Comparison of ENCODE assay signal across 13 cellular contexts in the genomic region with DNA sequence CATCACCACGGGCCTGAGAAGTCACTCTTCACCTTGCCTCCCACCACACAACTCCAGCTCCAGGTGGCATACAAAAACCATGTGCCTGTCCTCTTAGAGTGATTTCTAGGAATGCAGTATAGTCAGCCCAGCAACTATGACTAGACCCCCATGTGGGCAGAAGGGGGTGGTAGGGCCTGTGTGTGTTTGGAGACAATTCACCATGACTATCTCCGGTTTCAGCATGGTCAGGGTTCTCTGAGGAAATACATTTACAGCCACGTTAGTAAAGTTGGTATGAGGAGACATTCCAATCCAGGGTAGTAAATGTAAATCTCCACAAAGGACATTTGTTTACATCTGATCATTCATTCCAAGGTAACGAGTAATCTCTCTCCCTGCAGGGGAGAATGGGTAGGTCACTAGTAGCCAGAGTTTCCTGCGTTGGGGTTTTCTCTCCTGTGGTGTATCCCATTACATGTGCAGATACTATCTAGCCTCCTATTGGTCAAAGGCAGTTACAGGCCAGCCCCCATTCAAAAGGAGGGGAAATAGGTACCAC. TPM values are rescaled to one million over a fixed set of nuclear protein-coding genes. Genes with fewer than 3 reads are reported as not detected.
DNase-seq lines count a peak whose midpoint lies in the region; ATAC-seq and TF ChIP-seq lines count a peak whose summit lies in the region.
"Had no signal": no experiment of that assay in that cellular context is flagged by ENCODE, and none has a peak within 500 bp of the region (broad histone marks: within the 10 kb centered on the region; RNA-seq: fewer than 3 reads in every experiment).

No MANE protein-coding gene starts in this region.

- H3K4me3 ChIP-seq in osteoblast (ENCODE audit: insufficient read depth, low read length), result no peak overlapping the region
- H3K4me3 ChIP-seq: HAP-1, mucosa of descending colon, upper lobe of left lung had no signal

- TF ChIP-seq CTCF in osteoblast (IDR thresholded peaks at IDR 0.05; ENCODE audit: extremely low read depth, low read depth, low read length), result no peak

- no peak for ATAC-seq in HG02623 (IDR thresholded peaks at IDR 0.05; ENCODE audit: unreplicated experiment)
- ATAC-seq: mucosa of descending colon had no signal

- H4K20me1 ChIP-seq in osteoblast (ENCODE audit: insufficient read depth, low read length), result no peaks in the 10 kb centered on the region

- DNase-seq in ELR (ENCODE audit: low read depth) (peak; percentile 96), NCI-H69 (lab: John Stamatoyannopoulos, UW) (peak; percentile 2), dermis blood vessel endothelial cell (peak; percentile 54), osteoblast (ENCODE audit: insufficient read length, low spot score, missing footprints) (peak; percentile 90), NCI-H526 (lab: John Stamatoyannopoulos, UW) (no peak), cardiac septum (ENCODE audit: low spot score) (no peak), NCI-H2029 treated with DMSO at 0.1 percent for 48 hours (lab: John Stamatoyannopoulos, UW) (no peak)
- DNase-seq: KBM-7; mucosa of descending colon; stimulated activated CD4-positive, alpha-beta T cell treated with anti-CD3 and anti-CD28 coated beads, Interleukin-2, amount 100 ng/mL, for 48 hours; upper lobe of left lung had no signal

- H3K4me1 ChIP-seq in osteoblast (ENCODE audit: insufficient read depth, low read length), result peaks cover 12% of the 10 kb centered on the region
- H3K4me1 ChIP-seq: HAP-1 had no signal

- peaks cover 14% of the 10 kb centered on the region for H3K9me3 ChIP-seq in osteoblast (ENCODE audit: low read depth, low read length)
- H3K9me3 ChIP-seq: HAP-1, mucosa of descending colon, upper lobe of left lung had no signal

- intact Hi-C loops in cardiac septum (cut with DNase I), result no loop called here

- no peak overlapping the region for H3K4me2 ChIP-seq in osteoblast (ENCODE audit: insufficient read depth, low read length)

- H2AFZ ChIP-seq in osteoblast (ENCODE audit: low read length), result no peak overlapping the region

- H3K27me3 ChIP-seq in osteoblast (ENCODE audit: insufficient read depth, low read length), result no peaks in the 10 kb centered on the region
- H3K27me3 ChIP-seq: upper lobe of left lung had no signal

- H3K27ac ChIP-seq in osteoblast (ENCODE audit: low read depth, low read length), result peak overlapping the region; percentile 64
- H3K27ac ChIP-seq: upper lobe of left lung had no signal

- H3K79me2 ChIP-seq in osteoblast (ENCODE audit: insufficient read depth, low read length), result no peaks in the 10 kb centered on the region

- H3K36me3 ChIP-seq in osteoblast (ENCODE audit: insufficient read depth, low read length), result no peaks in the 10 kb centered on the region
- H3K36me3 ChIP-seq: HAP-1, upper lobe of left lung had no signal

RNA-seq across cellular contexts. Expression of gene MTMR1, which starts 4.2 kb away (rescaled TPM):
- total RNA-seq in dermis blood vessel endothelial cell, result 15.1 and 17.4 TPM in 2 replicates
- 16.5 and 17.0 TPM in 2 replicates for total RNA-seq in osteoblast
- total RNA-seq in cardiac septum, result 21.7 TPM

Comparison
In these comparisons a context has a peak if more than half of its experiments do, and no peak if none do; other contexts are left out.
1. DNase-seq: peak in ELR (single experiment), NCI-H69 (single experiment), dermis blood vessel endothelial cell (single experiment) and osteoblast (single experiment); none in NCI-H526 (0 of 2), cardiac septum (single experiment) and NCI-H2029 treated with DMSO at 0.1 percent for 48 hours (single experiment).